ENCODE assay signal across 23 cellular contexts in the genomic region with DNA sequence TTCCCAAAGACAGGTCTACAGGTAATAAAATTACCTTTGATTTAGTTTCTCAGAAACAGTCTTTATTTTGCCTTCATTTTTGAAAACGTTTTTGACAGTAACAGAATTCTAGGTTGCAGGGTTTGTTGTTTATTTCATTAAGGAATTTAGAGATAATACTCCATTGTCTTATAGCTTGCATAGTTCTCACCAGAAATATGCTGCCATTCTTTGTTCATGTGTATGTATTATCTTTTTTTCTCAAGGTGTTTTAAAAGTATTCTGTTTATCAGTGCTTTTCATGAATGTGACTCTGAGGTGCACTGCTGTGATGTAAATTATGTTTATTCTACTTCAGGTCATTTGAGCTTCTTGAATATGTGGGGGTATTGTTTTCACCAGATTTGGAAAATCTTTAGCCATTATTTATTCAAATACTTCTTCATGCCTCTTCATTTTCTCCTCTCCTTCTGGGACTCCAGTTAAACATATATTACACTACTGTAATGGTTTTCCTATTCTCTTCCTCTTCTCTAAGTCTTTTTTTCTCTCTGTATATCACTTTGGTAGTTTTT.
"Had no signal": no experiment of that assay in that cellular context is flagged by ENCODE, and none has a peak within 500 bp of the region (broad histone marks: within the 10 kb centered on the region; RNA-seq: fewer than 3 reads in every experiment).

No MANE protein-coding gene starts in this region.

- H3K4me1 ChIP-seq: foreskin keratinocyte, psoas muscle, spleen, transverse colon had no signal

- H3K79me2 ChIP-seq: hepatocyte had no signal

- H3K27me3 ChIP-seq: dorsolateral prefrontal cortex, foreskin keratinocyte, hepatocyte, neutrophil, spleen, transverse colon had no signal

- H3K27ac ChIP-seq: dorsolateral prefrontal cortex, foreskin keratinocyte, hepatocyte, neutrophil, psoas muscle, spleen, thoracic aorta, transverse colon had no signal

- H3K36me3 ChIP-seq: neutrophil had no signal

- H3K4me2 ChIP-seq: hepatocyte had no signal

- ATAC-seq: foreskin keratinocyte; left colon; left ventricle myocardium superior; naive thymus-derived CD8-positive, alpha-beta T cell; psoas muscle; sciatic nerve; stimulated activated naive B cell treated with anti-CD40 and anti-IgM and Interleukin-4, amounts not matched to agents 10 μg/mL and 1 μg/mL and 100 μg/mL, for 72 hours; stimulated activated naive CD8-positive, alpha-beta T cell treated with anti-CD3 and anti-CD28 coated beads, Interleukin-15, amount 100 ng/mL, for 72 hours had no signal

- H2AFZ ChIP-seq: hepatocyte had no signal

- H3K27ac Mint-ChIP-seq: naive thymus-derived CD8-positive, alpha-beta T cell; stimulated activated naive B cell treated with anti-CD40 and anti-IgM and Interleukin-4, amounts not matched to agents 10 μg/mL and 1 μg/mL and 100 μg/mL, for 72 hours; stimulated activated naive CD8-positive, alpha-beta T cell treated with anti-CD3 and anti-CD28 coated beads, Interleukin-15, amount 100 ng/mL, for 72 hours had no signal

- H3K27me3 Mint-ChIP-seq: naive thymus-derived CD8-positive, alpha-beta T cell; stimulated activated naive B cell treated with anti-CD40 and anti-IgM and Interleukin-4, amounts not matched to agents 10 μg/mL and 1 μg/mL and 100 μg/mL, for 72 hours; stimulated activated naive CD8-positive, alpha-beta T cell treated with anti-CD3 and anti-CD28 coated beads, Interleukin-15, amount 100 ng/mL, for 72 hours had no signal

- H3K4me3 ChIP-seq: dorsolateral prefrontal cortex, hepatocyte, psoas muscle, thoracic aorta, transverse colon had no signal

- DNase-seq: cortex of kidney; dorsolateral prefrontal cortex; effector CD8-positive, alpha-beta T cell; erythroblast; foreskin keratinocyte; head of caudate nucleus; left colon; left ventricle myocardium superior; naive thymus-derived CD8-positive, alpha-beta T cell; psoas muscle; retina; spleen; stimulated activated CD4-positive, alpha-beta T cell treated with anti-CD3 and anti-CD28 coated beads, Interleukin-15, amount 100 ng/mL, for 24 hours; stimulated activated CD4-positive, alpha-beta T cell treated with anti-CD3 and anti-CD28 coated beads, Interleukin-1b, Interleukin-23, amount 100 ng/mL, for 48 hours; stimulated activated CD4-positive, alpha-beta T cell treated with anti-CD3 and anti-CD28 coated beads, Interleukin-4, amount 100 ng/mL, for 24 hours; stimulated activated naive B cell treated with anti-CD40 and anti-IgM and Interleukin-4, amounts not matched to agents 10 μg/mL and 1 μg/mL and 100 μg/mL, for 72 hours; stimulated activated naive CD8-positive, alpha-beta T cell treated with anti-CD3 and anti-CD28 coated beads, Interleukin-15, amount 100 ng/mL, for 72 hours; substantia nigra; transverse colon had no signal

- H3K4me1 Mint-ChIP-seq: stimulated activated naive B cell treated with anti-CD40 and anti-IgM and Interleukin-4, amounts not matched to agents 10 μg/mL and 1 μg/mL and 100 μg/mL, for 72 hours; stimulated activated naive CD8-positive, alpha-beta T cell treated with anti-CD3 and anti-CD28 coated beads, Interleukin-15, amount 100 ng/mL, for 72 hours had no signal

- H3K4me3 Mint-ChIP-seq: stimulated activated naive B cell treated with anti-CD40 and anti-IgM and Interleukin-4, amounts not matched to agents 10 μg/mL and 1 μg/mL and 100 μg/mL, for 72 hours; stimulated activated naive CD8-positive, alpha-beta T cell treated with anti-CD3 and anti-CD28 coated beads, Interleukin-15, amount 100 ng/mL, for 72 hours had no signal
